Comparison of ENCODE assay signal across 1 cellular context in genomic region chr17:7572338-7572587, GRCh38.
TF ChIP-seq lines count a peak whose summit lies in the region.

No MANE protein-coding gene starts in this region.

TF ChIP-seq in SK-N-SH, 30 proteins besides CTCF, POLR2A, EP300 and RAD21 (continued from another document):
- TF ChIP-seq TCF12 (IDR thresholded peaks at IDR 0.05) (no peak), MXI1 (IDR thresholded peaks at IDR 0.05; ENCODE audit: low read depth, low read length) (peak; percentile 97), RXRA (IDR thresholded peaks at IDR 0.05; ENCODE audit: borderline replicate concordance, low read depth) (no peak), NFIC (IDR thresholded peaks at IDR 0.05; ENCODE audit: borderline replicate concordance) (no peak), NRF1 (IDR thresholded peaks at IDR 0.05; ENCODE audit: low read depth, low read length) (no peak), SIN3A (IDR thresholded peaks at IDR 0.05; ENCODE audit: borderline replicate concordance, low read depth, low read length) (no peak), GABPA (IDR thresholded peaks at IDR 0.05; ENCODE audit: low read depth) (no peak), USF2 (IDR thresholded peaks at IDR 0.05; ENCODE audit: borderline replicate concordance, low read depth, low read length) (peak; percentile 89), SMC3 (IDR thresholded peaks at IDR 0.05; ENCODE audit: low read depth, low read length) (no peak), JUND (IDR thresholded peaks at IDR 0.05) (no peak; the same call in 1 of the 2 replicates), GATA2 (CRISPR knock-in tag; IDR thresholded peaks at IDR 0.05) (no peak)
- TF ChIP-seq, protein P1, sequence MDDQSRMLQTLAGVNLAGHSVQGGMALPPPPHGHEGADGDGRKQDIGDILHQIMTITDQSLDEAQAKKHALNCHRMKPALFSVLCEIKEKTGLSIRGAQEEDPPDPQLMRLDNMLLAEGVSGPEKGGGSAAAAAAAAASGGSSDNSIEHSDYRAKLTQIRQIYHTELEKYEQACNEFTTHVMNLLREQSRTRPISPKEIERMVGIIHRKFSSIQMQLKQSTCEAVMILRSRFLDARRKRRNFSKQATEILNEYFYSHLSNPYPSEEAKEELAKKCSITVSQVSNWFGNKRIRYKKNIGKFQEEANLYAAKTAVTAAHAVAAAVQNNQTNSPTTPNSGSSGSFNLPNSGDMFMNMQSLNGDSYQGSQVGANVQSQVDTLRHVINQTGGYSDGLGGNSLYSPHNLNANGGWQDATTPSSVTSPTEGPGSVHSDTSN (IDR thresholded peaks at IDR 0.05): no peak
- TF ChIP-seq, protein P2, sequence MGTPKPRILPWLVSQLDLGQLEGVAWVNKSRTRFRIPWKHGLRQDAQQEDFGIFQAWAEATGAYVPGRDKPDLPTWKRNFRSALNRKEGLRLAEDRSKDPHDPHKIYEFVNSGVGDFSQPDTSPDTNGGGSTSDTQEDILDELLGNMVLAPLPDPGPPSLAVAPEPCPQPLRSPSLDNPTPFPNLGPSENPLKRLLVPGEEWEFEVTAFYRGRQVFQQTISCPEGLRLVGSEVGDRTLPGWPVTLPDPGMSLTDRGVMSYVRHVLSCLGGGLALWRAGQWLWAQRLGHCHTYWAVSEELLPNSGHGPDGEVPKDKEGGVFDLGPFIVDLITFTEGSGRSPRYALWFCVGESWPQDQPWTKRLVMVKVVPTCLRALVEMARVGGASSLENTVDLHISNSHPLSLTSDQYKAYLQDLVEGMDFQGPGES (IDR thresholded peaks at IDR 0.05; ENCODE audit: low read depth, low read length): no peak
- TF ChIP-seq, protein P3, sequence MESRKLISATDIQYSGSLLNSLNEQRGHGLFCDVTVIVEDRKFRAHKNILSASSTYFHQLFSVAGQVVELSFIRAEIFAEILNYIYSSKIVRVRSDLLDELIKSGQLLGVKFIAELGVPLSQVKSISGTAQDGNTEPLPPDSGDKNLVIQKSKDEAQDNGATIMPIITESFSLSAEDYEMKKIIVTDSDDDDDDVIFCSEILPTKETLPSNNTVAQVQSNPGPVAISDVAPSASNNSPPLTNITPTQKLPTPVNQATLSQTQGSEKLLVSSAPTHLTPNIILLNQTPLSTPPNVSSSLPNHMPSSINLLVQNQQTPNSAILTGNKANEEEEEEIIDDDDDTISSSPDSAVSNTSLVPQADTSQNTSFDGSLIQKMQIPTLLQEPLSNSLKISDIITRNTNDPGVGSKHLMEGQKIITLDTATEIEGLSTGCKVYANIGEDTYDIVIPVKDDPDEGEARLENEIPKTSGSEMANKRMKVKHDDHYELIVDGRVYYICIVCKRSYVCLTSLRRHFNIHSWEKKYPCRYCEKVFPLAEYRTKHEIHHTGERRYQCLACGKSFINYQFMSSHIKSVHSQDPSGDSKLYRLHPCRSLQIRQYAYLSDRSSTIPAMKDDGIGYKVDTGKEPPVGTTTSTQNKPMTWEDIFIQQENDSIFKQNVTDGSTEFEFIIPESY (IDR thresholded peaks at IDR 0.05; ENCODE audit: borderline replicate concordance, low read depth): no peak
TF ChIP-seq in SK-N-SH: peak in this region for 9.
